Comparison of ENCODE assay signal across 20 cellular contexts in genomic region chr2:19731040-19731439, GRCh38.
DNase-seq lines count a peak whose midpoint lies in the region; ATAC-seq and TF ChIP-seq lines count a peak whose summit lies in the region.
"Had no signal": no experiment of that assay in that cellular context is flagged by ENCODE, and none has a peak within 500 bp of the region (broad histone marks: within the 10 kb centered on the region; RNA-seq: fewer than 3 reads in every experiment).

No MANE protein-coding gene starts in this region.

- intact Hi-C loops in body of pancreas (cut with DNase I): no loop called here

- no peak overlapping the region for H3K18ac ChIP-seq in mesenchymal stem cell (ENCODE audit: low read depth in 1 of 2, low read length in 2 of 2)

- H3K9me3 Mint-ChIP-seq in activated naive CD8-positive, alpha-beta T cell treated with anti-CD3 and anti-CD28 coated beads for 36 hours: no peaks in the 10 kb centered on the region
- H3K9me3 Mint-ChIP-seq: GM23338, H9 had no signal

- H4K8ac ChIP-seq in mesenchymal stem cell (ENCODE audit: low read length): no peak overlapping the region

- H2AK5ac ChIP-seq in mesenchymal stem cell (ENCODE audit: low read length, severe bottlenecking): no peak overlapping the region

- no peak overlapping the region for H2BK5ac ChIP-seq in mesenchymal stem cell (ENCODE audit: low read depth, low read length, poor library complexity, severe bottlenecking)

- H3K4me3 ChIP-seq in mesenchymal stem cell (ENCODE audit: insufficient read depth in 1 of 2, low read depth in 1 of 2, low read length in 2 of 2) (no peak overlapping the region), body of pancreas (no peak overlapping the region)
- H3K4me3 ChIP-seq: A549, GM12878, GM23338 had no signal

- no peak overlapping the region for H3K14ac ChIP-seq in mesenchymal stem cell (ENCODE audit: low read length in 2 of 2)

- H3K4me1 ChIP-seq in mesenchymal stem cell (ENCODE audit: control insufficient read depth, insufficient read depth, low read depth, low read length) (peaks cover 4% of the 10 kb centered on the region), body of pancreas (no peaks in the 10 kb centered on the region)

- H3K27me3 Mint-ChIP-seq in activated naive CD8-positive, alpha-beta T cell treated with anti-CD3 and anti-CD28 coated beads for 36 hours: peaks cover 7% of the 10 kb centered on the region

- no peak overlapping the region for H3K23ac ChIP-seq in mesenchymal stem cell (ENCODE audit: low read length in 2 of 2)

- H3K4me2 ChIP-seq in mesenchymal stem cell (ENCODE audit: low read length, poor library complexity, severe bottlenecking): no peak overlapping the region
- H3K4me2 ChIP-seq: A549, GM23338 had no signal

- no peaks in the 10 kb centered on the region for H3K36me3 Mint-ChIP-seq in activated naive CD8-positive, alpha-beta T cell treated with anti-CD3 and anti-CD28 coated beads for 36 hours
- H3K36me3 Mint-ChIP-seq: CD4-positive, alpha-beta memory T cell had no signal

- H4K91ac ChIP-seq in mesenchymal stem cell (ENCODE audit: low read length): peak overlapping the region; percentile 28

- H3K27ac ChIP-seq in mesenchymal stem cell (ENCODE audit: low read length, poor library complexity, severe bottlenecking): no peak overlapping the region
- H3K27ac ChIP-seq in body of pancreas: no peak overlapping the region
- H3K27ac ChIP-seq: A549 had no signal

- peaks cover 0 to 8% of the 10 kb centered on the region in 2 experiments for H3K27me3 ChIP-seq in mesenchymal stem cell (ENCODE audit: control insufficient read depth in 1 of 2, insufficient read depth in 1 of 2, low read length in 2 of 2)
- no peaks in the 10 kb centered on the region for H3K27me3 ChIP-seq in body of pancreas

- H3K4me1 Mint-ChIP-seq in activated naive CD8-positive, alpha-beta T cell treated with anti-CD3 and anti-CD28 coated beads for 36 hours: no peaks in the 10 kb centered on the region
- H3K4me1 Mint-ChIP-seq: CD4-positive, alpha-beta memory T cell; GM23338 had no signal

- H3K9ac ChIP-seq in mesenchymal stem cell (ENCODE audit: low read length): no peak overlapping the region

- no peak overlapping the region for H2BK120ac ChIP-seq in mesenchymal stem cell (ENCODE audit: low read depth, low read length)

- peak overlapping the region in 1 of 2 experiments; percentile 82 for H2BK12ac ChIP-seq in mesenchymal stem cell (ENCODE audit: low read length in 2 of 2)

- TF ChIP-seq POLR2A in body of pancreas (IDR thresholded peaks at IDR 0.05): no peak

- TF ChIP-seq CTCF in body of pancreas (IDR thresholded peaks at IDR 0.05): no peak

- 50% methylated on average over 2 of the region's 3 CpGs for WGBS in mesenchymal stem cell
- WGBS in body of pancreas, 2 donors: 63 to 66% methylated on average over 3 of the region's 3 CpGs

- no peak overlapping the region for H3K4ac ChIP-seq in mesenchymal stem cell (ENCODE audit: low read depth in 1 of 2, low read length in 2 of 2)

- no peak overlapping the region for H2AFZ ChIP-seq in mesenchymal stem cell (ENCODE audit: low read depth, low read length)
- H2AFZ ChIP-seq: GM23338 had no signal

- no peak overlapping the region for H2BK15ac ChIP-seq in mesenchymal stem cell (ENCODE audit: low read depth, poor library complexity, severe bottlenecking)

- DNase-seq in EH (ENCODE audit: low read depth) (peak; percentile 66), RPMI7951 (ENCODE audit: low read depth) (peak; percentile 62), mesenchymal stem cell (no peak), body of pancreas (no peak), GF-D8 (lab: John Stamatoyannopoulos, UW) (no peak)
- DNase-seq in activated naive CD8-positive, alpha-beta T cell treated with anti-CD3 and anti-CD28 coated beads for 36 hours: no peak
- DNase-seq: 8988T; ACHN; C1 segment of cervical spinal cord; Calu3; CD4-positive, alpha-beta memory T cell; COR-L47; DMS53; DMS79 treated with DMSO at 0.1 percent for 48 hours; H9 had no signal

- ATAC-seq in GM21381 (IDR thresholded peaks at IDR 0.05; ENCODE audit: unreplicated experiment) (no peak), body of pancreas (no peak)
- ATAC-seq: A549, GM12878, GM23338, HCT116 had no signal

- H3K27ac Mint-ChIP-seq in activated naive CD8-positive, alpha-beta T cell treated with anti-CD3 and anti-CD28 coated beads for 36 hours: no peak overlapping the region
- H3K27ac Mint-ChIP-seq: GM23338 had no signal

- H3K9me3 ChIP-seq in mesenchymal stem cell (ENCODE audit: control insufficient read depth, low read length): no peaks in the 10 kb centered on the region
- H3K9me3 ChIP-seq in body of pancreas: no peaks in the 10 kb centered on the region
- H3K9me3 ChIP-seq: A549 had no signal

- no peak overlapping the region for H3K4me3 Mint-ChIP-seq in activated naive CD8-positive, alpha-beta T cell treated with anti-CD3 and anti-CD28 coated beads for 36 hours
- H3K4me3 Mint-ChIP-seq: CD4-positive, alpha-beta memory T cell; GM23338; H9 had no signal

- no peaks in the 10 kb centered on the region for H3K79me1 ChIP-seq in mesenchymal stem cell (replicated peaks; ENCODE audit: low read length, poor library complexity, severe bottlenecking)

- no peaks in the 10 kb centered on the region for H3K36me3 ChIP-seq in mesenchymal stem cell (ENCODE audit: control insufficient read depth in 1 of 2, insufficient read depth in 2 of 2, low read depth in 1 of 2, low read length in 2 of 2)
- H3K36me3 ChIP-seq in body of pancreas (replicated peaks in 1 of 2; ENCODE audit: insufficient read depth in 1 of 2, low read depth in 2 of 2): no peaks in the 10 kb centered on the region

Comparison
In these comparisons a context has a peak if more than half of its experiments do, and no peak if none do; other contexts are left out.
1. DNase-seq: peak in EH (single experiment) and RPMI7951 (single experiment); none in mesenchymal stem cell (single experiment), body of pancreas (0 of 4), GF-D8 (single experiment) and activated naive CD8-positive, alpha-beta T cell treated with anti-CD3 and anti-CD28 coated beads for 36 hours (single experiment).